In genomic region chr3:121075191-121075590, GRCh38 we compare ENCODE assay signal across 20 cellular contexts.
A peak's percentile ranks its signal among the peaks of the same experiment; 100 is the strongest.
DNase-seq lines count a peak whose midpoint lies in the region; ATAC-seq and TF ChIP-seq lines count a peak whose summit lies in the region.
"Had no signal": no experiment of that assay in that cellular context is flagged by ENCODE, and none has a peak within 500 bp of the region (broad histone marks: within the 10 kb centered on the region; RNA-seq: fewer than 3 reads in every experiment).

No MANE protein-coding gene starts in this region.

- no peak for TF ChIP-seq POLR2A in thyroid gland (IDR thresholded peaks at IDR 0.05)

- intact Hi-C loops in thyroid gland (cut with DNase I): no loop called here
- intact Hi-C loops in sciatic nerve (cut with DNase I): no loop called here

- no peak for ATAC-seq in sciatic nerve
- ATAC-seq in HG03342 (IDR thresholded peaks at IDR 0.05; ENCODE audit: unreplicated experiment): no peak
- ATAC-seq: A549 had no signal

- H3K36me3 ChIP-seq in thyroid gland: no peaks in the 10 kb centered on the region

- H3K4me3 ChIP-seq in LNCaP clone FGC (ENCODE audit: low read depth, low read length) (no peak overlapping the region), thyroid gland (replicated peaks in 1 of 3) (no peak overlapping the region)
- H3K4me3 ChIP-seq: A549; BLaER1 treated with 17β-estradiol and CSF1 and Interleukin-3, amounts not matched to agents 10 nM and 100 nM had no signal

- peaks cover 11 to 18% of the 10 kb centered on the region in 2 donors for H3K4me1 ChIP-seq in thyroid gland
- H3K4me1 ChIP-seq: A549 had no signal

- no peak for TF ChIP-seq CTCF in C4-2B (conservative IDR thresholded peaks at IDR 0.05)
- no peak for TF ChIP-seq CTCF in LNCaP clone FGC (IDR thresholded peaks at IDR 0.05; ENCODE audit: control insufficient read depth, extremely low read depth, insufficient read depth)
- no peak for TF ChIP-seq CTCF in thyroid gland (IDR thresholded peaks at IDR 0.05)

- H3K27me3 ChIP-seq in thyroid gland: no peaks in the 10 kb centered on the region
- H3K27me3 ChIP-seq: BLaER1 treated with 17β-estradiol and CSF1 and Interleukin-3, amounts not matched to agents 10 nM and 100 nM had no signal

- no peaks in the 10 kb centered on the region for H3K9me3 ChIP-seq in thyroid gland
- H3K9me3 ChIP-seq: A549 had no signal

- H3K27ac ChIP-seq in C4-2B (peak overlapping the region; percentile 45; the same call in 1 of the 2 replicates), thyroid gland (no peak overlapping the region)
- H3K27ac ChIP-seq: 22Rv1; A549; BLaER1 treated with 17β-estradiol and CSF1 and Interleukin-3, amounts not matched to agents 10 nM and 100 nM had no signal

- 75 to 80% methylated on average over 3 of the region's 3 CpGs for WGBS in thyroid gland, 2 donors

- DNase-seq in LNCaP clone FGC (ENCODE audit: low read depth) (peak; percentile 78), thyroid gland (peak; percentile 35 to 64), sciatic nerve (ENCODE audit: low spot score) (no peak)
- DNase-seq: AML-193; CD4-positive, alpha-beta memory T cell; CD4-positive, CD25-positive, alpha-beta regulatory T cell; CD8-positive, alpha-beta memory T cell; COR-L47; DMS 273 treated with DMSO at 0.1 percent for 48 hours; DMS153; DMS53; DMS79; DND-41; EL; GF-D8 had no signal
